Comparison of ENCODE assay signal across 10 cellular contexts in the genomic region with DNA sequence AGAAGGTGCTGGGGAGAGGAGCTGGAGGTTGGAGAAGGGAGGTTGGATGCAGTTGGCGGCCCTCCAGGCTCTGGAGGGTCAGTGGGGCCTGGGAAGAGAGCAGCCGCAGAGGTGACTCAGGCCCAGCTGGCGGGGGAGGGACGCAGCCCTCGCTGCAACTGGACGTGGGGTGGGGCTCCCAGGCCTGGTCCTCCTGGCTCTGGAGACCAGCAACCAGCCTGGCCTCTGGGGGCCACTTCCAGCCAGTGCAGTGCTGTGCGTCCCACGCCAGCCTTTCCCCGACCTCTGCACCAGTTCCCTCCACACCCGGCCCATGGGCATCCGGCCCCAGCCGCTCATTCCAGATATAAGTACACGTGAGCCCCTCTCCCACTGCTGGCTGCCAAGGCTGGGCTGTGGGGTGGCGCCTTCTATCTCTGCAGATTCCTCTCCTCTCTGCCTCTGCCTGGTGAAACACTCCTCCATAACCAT. TPM values are rescaled to one million over a fixed set of nuclear protein-coding genes. Genes with fewer than 3 reads are reported as not detected.
DNase-seq lines count a peak whose midpoint lies in the region; ATAC-seq and TF ChIP-seq lines count a peak whose summit lies in the region.
"Had no signal": no experiment of that assay in that cellular context is flagged by ENCODE, and none has a peak within 500 bp of the region (broad histone marks: within the 10 kb centered on the region; RNA-seq: fewer than 3 reads in every experiment).

No MANE protein-coding gene starts in this region.

- H3K27ac Mint-ChIP-seq in Calu3 (ENCODE audit: unreplicated experiment), result peak overlapping the region; percentile 41

- ATAC-seq in sciatic nerve, result no peak
- ATAC-seq in GM21423 (IDR thresholded peaks at IDR 0.05; ENCODE audit: unreplicated experiment), result no peak

- BruUV-seq in Calu3 (replicated peaks; lab: Mats Ljungman, UMichigan), result no TSS peak

- H3K9me3 Mint-ChIP-seq in Calu3 (ENCODE audit: low read depth, unreplicated experiment), result no peaks in the 10 kb centered on the region
- H3K9me3 Mint-ChIP-seq: activated naive CD4-positive, alpha-beta T cell treated with anti-CD3 and anti-CD28 coated beads, Interleukin-2, amount 50 U/mL, for 24 hours had no signal

- no peak overlapping the region for H3K27ac ChIP-seq in cardiac muscle cell

- no peaks in the 10 kb centered on the region for H3K9me3 ChIP-seq in cardiac muscle cell (ENCODE audit: low read depth)

- H3K27me3 Mint-ChIP-seq in Calu3 (ENCODE audit: unreplicated experiment), result no peaks in the 10 kb centered on the region

- no peak for TF ChIP-seq CTCF in Calu3 (IDR thresholded peaks at IDR 0.05; ENCODE audit: unreplicated experiment)
- TF ChIP-seq CTCF in cardiac muscle cell (IDR thresholded peaks at IDR 0.05; ENCODE audit: low read depth, low read length), result peak; percentile 24

- H3K36me3 Mint-ChIP-seq in Calu3 (ENCODE audit: insufficient read depth, unreplicated experiment), result peaks cover 8% of the 10 kb centered on the region
- H3K36me3 Mint-ChIP-seq: activated naive CD4-positive, alpha-beta T cell treated with anti-CD3 and anti-CD28 coated beads, Interleukin-2, amount 50 U/mL, for 24 hours had no signal

- peaks cover 30% of the 10 kb centered on the region for H3K4me1 Mint-ChIP-seq in Calu3 (ENCODE audit: low read depth, unreplicated experiment)

- H3K4me1 ChIP-seq in cardiac muscle cell (ENCODE audit: low read depth), result peaks cover 13% of the 10 kb centered on the region

- no peak overlapping the region for H3K4me3 Mint-ChIP-seq in Calu3 (ENCODE audit: low read depth, unreplicated experiment)
- H3K4me3 Mint-ChIP-seq: activated naive CD4-positive, alpha-beta T cell treated with anti-CD3 and anti-CD28 coated beads, Interleukin-2, amount 50 U/mL, for 24 hours had no signal

- intact Hi-C loops in Calu3 (cut with micrococcal nuclease; ENCODE audit: unreplicated experiment) (no loop called here), sciatic nerve (cut with DNase I) (no loop called here)

- CTCF ChIA-PET in Calu3 (lab: Charles Lee), result no interaction called here

- no peak overlapping the region for H3K4me3 ChIP-seq in cardiac muscle cell

- no peaks in the 10 kb centered on the region for H3K36me3 ChIP-seq in cardiac muscle cell

- H3K27me3 ChIP-seq in cardiac muscle cell, result no peaks in the 10 kb centered on the region

- peak; percentile 65 for DNase-seq in Calu3
- DNase-seq in SW480 (ENCODE audit: low spot score), result peak; percentile 78
- peak in 1 of 2 donors; percentile 98 for DNase-seq in cardiac muscle cell (ENCODE audit: low read depth in 1 of 2, low spot score in 1 of 2)
- DNase-seq in renal cortical epithelial cell (ENCODE audit: low read depth), result peak; percentile 80
- DNase-seq in sciatic nerve (ENCODE audit: low spot score), result no peak
- no peak for DNase-seq in DMS153 treated with DMSO at 0.1 percent for 48 hours (lab: John Stamatoyannopoulos, UW; ENCODE audit: unreplicated experiment)
- DNase-seq in NCI-H2029 treated with DMSO at 0.1 percent for 48 hours (lab: John Stamatoyannopoulos, UW), result no peak
- DNase-seq: NCI-H1048 had no signal

RNA-seq across cellular contexts. Expression of a gene that starts 38.0 kb away (rescaled TPM):
- total RNA-seq in Calu3 (2022) (54.5 and 82.9 TPM in 2 replicates), cardiac muscle cell (887 and 1,182 TPM in 2 replicates), renal cortical epithelial cell (237 and 672 TPM in 2 replicates), sciatic nerve (129 TPM)
- 407 and 535 TPM in 2 replicates for polyA plus RNA-seq in cardiac muscle cell

Comparison
In these comparisons a context has a peak if more than half of its experiments do, and no peak if none do; other contexts are left out.
1. DNase-seq: peak in Calu3 (single experiment), SW480 (single experiment) and renal cortical epithelial cell (single experiment); none in sciatic nerve (single experiment), DMS153 treated with DMSO at 0.1 percent for 48 hours (single experiment) and NCI-H2029 treated with DMSO at 0.1 percent for 48 hours (single experiment).